Comparison of ENCODE assay signal across 23 cellular contexts in the genomic region with DNA sequence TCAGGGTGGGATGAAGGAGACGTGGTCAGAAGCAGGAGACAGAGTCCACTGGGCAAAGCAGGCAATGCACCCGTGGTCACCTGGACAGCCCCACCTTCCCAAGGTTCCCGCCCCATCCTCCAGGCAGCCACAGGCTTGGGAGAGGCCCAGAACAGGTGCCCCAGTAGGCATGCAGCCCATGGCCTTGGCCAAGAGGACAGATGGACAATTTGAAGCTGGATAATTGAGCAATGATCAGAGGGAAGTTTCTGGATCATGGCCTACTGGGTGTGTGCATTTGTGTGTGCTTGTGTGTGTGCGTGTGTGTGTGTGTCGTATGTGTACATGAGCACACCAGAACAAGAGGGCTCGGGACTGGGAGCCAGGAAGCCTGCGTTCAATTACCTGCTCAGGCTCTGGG. TPM values are rescaled to one million over a fixed set of nuclear protein-coding genes. Genes with fewer than 3 reads are reported as not detected.
"Had no signal": no experiment of that assay in that cellular context is flagged by ENCODE, and none has a peak within 500 bp of the region (broad histone marks: within the 10 kb centered on the region; RNA-seq: fewer than 3 reads in every experiment).

No MANE protein-coding gene starts in this region.

- H3K4me1 ChIP-seq: gastroesophageal sphincter, left ventricle myocardium inferior had no signal

- FAIRE-seq: colon, endothelial cell of umbilical vein, kidney, TTC549 had no signal

- H3K4me3 ChIP-seq: gastroesophageal sphincter, heart right ventricle, left ventricle myocardium inferior, prostate gland had no signal

- ATAC-seq: activated CD8-positive, alpha-beta memory T cell treated with anti-CD3 and anti-CD28 coated beads, Interleukin-2, amount 10 ng/mL, durations not matched to agents 7 days and 5 days; activated CD8-positive, alpha-beta T cell treated with anti-CD3 and anti-CD28 coated beads for 36 hours; effector memory CD8-positive, alpha-beta T cell; esophagus mucosa; gastroesophageal sphincter; heart right ventricle had no signal

- H3K36me3 Mint-ChIP-seq: activated CD8-positive, alpha-beta memory T cell treated with anti-CD3 and anti-CD28 coated beads, Interleukin-2, amount 10 ng/mL, durations not matched to agents 7 days and 5 days; activated naive CD4-positive, alpha-beta T cell treated with anti-CD3 and anti-CD28 coated beads, Interleukin-2, amount 10 ng/mL, durations not matched to agents 7 days and 5 days had no signal

- H3K4me3 Mint-ChIP-seq: activated CD4-positive, alpha-beta T cell treated with anti-CD3 and anti-CD28 coated beads, Interleukin-2, amount 10 ng/mL, durations not matched to agents 7 days and 5 days; activated CD8-positive, alpha-beta memory T cell treated with anti-CD3 and anti-CD28 coated beads, Interleukin-2, amount 10 ng/mL, durations not matched to agents 7 days and 5 days; activated CD8-positive, alpha-beta T cell treated with anti-CD3 and anti-CD28 coated beads for 36 hours; activated naive CD4-positive, alpha-beta T cell treated with anti-CD3 and anti-CD28 coated beads, Interleukin-2, amount 10 ng/mL, durations not matched to agents 7 days and 5 days; effector memory CD8-positive, alpha-beta T cell; neural crest cell had no signal

- H3K4me1 Mint-ChIP-seq: activated CD4-positive, alpha-beta T cell treated with anti-CD3 and anti-CD28 coated beads, Interleukin-2, amount 10 ng/mL, durations not matched to agents 7 days and 5 days; activated CD8-positive, alpha-beta memory T cell treated with anti-CD3 and anti-CD28 coated beads, Interleukin-2, amount 10 ng/mL, durations not matched to agents 7 days and 5 days had no signal

- DNase-seq: activated CD4-positive, alpha-beta T cell treated with anti-CD3 and anti-CD28 coated beads, Interleukin-2, amount 10 ng/mL, durations not matched to agents 7 days and 5 days; activated CD4-positive, CD25-positive, alpha-beta regulatory T cell treated with anti-CD3 and anti-CD28 coated beads, Interleukin-2, amount 50 U/mL, for 72 hours; activated CD8-positive, alpha-beta memory T cell treated with anti-CD3 and anti-CD28 coated beads, Interleukin-2, amount 10 ng/mL, durations not matched to agents 7 days and 5 days; activated CD8-positive, alpha-beta T cell treated with anti-CD3 and anti-CD28 coated beads for 36 hours; activated effector memory CD4-positive, alpha-beta T cell treated with anti-CD3 and anti-CD28 coated beads, Interleukin-2, amount 50 U/mL, for 16 hours; activated naive CD4-positive, alpha-beta T cell treated with anti-CD3 and anti-CD28 coated beads, Interleukin-2, amount 10 ng/mL, durations not matched to agents 7 days and 5 days; activated T-cell treated with anti-CD3 and anti-CD28 coated beads for 4 hours; effector memory CD8-positive, alpha-beta T cell; heart right ventricle; kidney; left ventricle myocardium inferior; stimulated activated CD4-positive, alpha-beta T cell treated with anti-CD3 and anti-CD28 coated beads, Interleukin-4, amount 100 ng/mL, for 24 hours; stimulated activated naive CD4-positive, alpha-beta T cell treated with Interleukin-2 at 50 U/mL for 16 hours; T-helper 1 cell; WERI-Rb-1 had no signal

- H3K27ac Mint-ChIP-seq: activated CD4-positive, alpha-beta T cell treated with anti-CD3 and anti-CD28 coated beads, Interleukin-2, amount 10 ng/mL, durations not matched to agents 7 days and 5 days; activated CD8-positive, alpha-beta memory T cell treated with anti-CD3 and anti-CD28 coated beads, Interleukin-2, amount 10 ng/mL, durations not matched to agents 7 days and 5 days; activated CD8-positive, alpha-beta T cell treated with anti-CD3 and anti-CD28 coated beads for 36 hours; activated naive CD4-positive, alpha-beta T cell treated with anti-CD3 and anti-CD28 coated beads, Interleukin-2, amount 10 ng/mL, durations not matched to agents 7 days and 5 days; effector memory CD8-positive, alpha-beta T cell had no signal

- H3K9me3 Mint-ChIP-seq: activated CD4-positive, alpha-beta T cell treated with anti-CD3 and anti-CD28 coated beads, Interleukin-2, amount 10 ng/mL, durations not matched to agents 7 days and 5 days; activated CD8-positive, alpha-beta T cell treated with anti-CD3 and anti-CD28 coated beads for 36 hours; activated naive CD4-positive, alpha-beta T cell treated with anti-CD3 and anti-CD28 coated beads, Interleukin-2, amount 10 ng/mL, durations not matched to agents 7 days and 5 days; effector memory CD8-positive, alpha-beta T cell; neural crest cell had no signal

- H3K27me3 Mint-ChIP-seq: activated CD4-positive, alpha-beta T cell treated with anti-CD3 and anti-CD28 coated beads, Interleukin-2, amount 10 ng/mL, durations not matched to agents 7 days and 5 days had no signal

- H3K9me3 ChIP-seq: gastroesophageal sphincter, heart right ventricle, left ventricle myocardium inferior, prostate gland had no signal

- H3K36me3 ChIP-seq: gastroesophageal sphincter, heart right ventricle, left ventricle myocardium inferior, prostate gland, WERI-Rb-1 had no signal

RNA-seq across cellular contexts. Expression of a gene that starts 20.4 kb away (rescaled TPM):
- total RNA-seq: esophagus mucosa, left ventricle myocardium inferior, subcutaneous adipose tissue had no signal
